ENCODE assay signal across 16 cellular contexts in the genomic region with DNA sequence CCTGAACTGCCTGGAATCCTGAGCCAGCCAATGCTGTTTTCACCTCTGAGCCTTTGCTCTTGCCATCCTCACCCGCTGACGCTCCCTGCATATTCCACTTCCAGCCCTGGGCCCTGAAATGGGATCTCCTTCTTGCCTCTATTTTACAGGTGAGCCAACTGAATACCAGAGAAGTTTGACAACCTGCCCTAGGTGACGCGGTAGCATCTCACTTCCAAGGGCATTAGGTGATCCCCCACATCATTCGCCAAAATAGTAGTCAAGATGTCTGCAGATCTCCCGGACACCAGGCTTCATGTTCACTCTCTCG. TPM values are rescaled to one million over a fixed set of nuclear protein-coding genes. Genes with fewer than 3 reads are reported as not detected.
DNase-seq lines count a peak whose midpoint lies in the region; ATAC-seq, FAIRE-seq and TF ChIP-seq lines count a peak whose summit lies in the region.
"Had no signal": no experiment of that assay in that cellular context is flagged by ENCODE, and none has a peak within 500 bp of the region (broad histone marks: within the 10 kb centered on the region; RNA-seq: fewer than 3 reads in every experiment).

No MANE protein-coding gene starts in this region.

- H2BK20ac ChIP-seq in H1 (ENCODE audit: low read length), result 0 out of 2 replicates have a peak overlapping the region, but pooled peaks have one; percentile 5

- POLR2A ChIA-PET in H1 (lab: Charles Lee; ENCODE audit: partially characterized antibody), result interaction anchor here (1.2 kb wide), 1 partner anchor 9 kb away, joined by 3 read pairs; no protein-coding TSS in a partner anchor

- H3K4me2 ChIP-seq in GM23338 (no peak overlapping the region), H1 (ENCODE audit: insufficient read depth in 1 of 2, low read depth in 2 of 2, low read length in 2 of 2) (no peak overlapping the region)
- H3K4me2 ChIP-seq: BLaER1 had no signal

- H3K27me3 ChIP-seq in GM23338 (ENCODE audit: insufficient read depth) (no peaks in the 10 kb centered on the region), H1 (replicated peaks in 1 of 4; ENCODE audit: control insufficient read depth in 3 of 4, extremely low read depth in 1 of 4, insufficient read depth in 3 of 4, low read length in 3 of 4) (no peaks in the 10 kb centered on the region; a peak in 1 of 7 replicates)
- H3K27me3 ChIP-seq: BLaER1 had no signal

- H2AFZ ChIP-seq in GM23338 (peak overlapping the region; percentile 66; the same call in 1 of the 2 replicates), H1 (ENCODE audit: low read length) (no peak overlapping the region)

- H3K18ac ChIP-seq in H1 (ENCODE audit: extremely low read depth, low read length), result no peak overlapping the region

- no peaks in the 10 kb centered on the region for H4K20me1 ChIP-seq in GM23338 (replicated peaks; ENCODE audit: insufficient read depth)
- no peaks in the 10 kb centered on the region for H4K20me1 ChIP-seq in H1 (replicated peaks in 1 of 2; ENCODE audit: control insufficient read depth in 1 of 2, insufficient read depth in 2 of 2, low read length in 2 of 2)
- H4K20me1 ChIP-seq: BLaER1 had no signal

- H3K27ac Mint-ChIP-seq in GM23338, result no peak overlapping the region
- no peak overlapping the region for H3K27ac Mint-ChIP-seq in type B pancreatic cell
- H3K27ac Mint-ChIP-seq: CD8-positive, alpha-beta memory T cell had no signal

- H3K14ac ChIP-seq in H1 (ENCODE audit: insufficient read length), result no peak overlapping the region

- no peak for FAIRE-seq in H1 (lab: Jason Lieb, UNC)

- H3K27ac ChIP-seq in GM23338 (ENCODE audit: low read depth) (no peak overlapping the region), H1 (ENCODE audit: low read depth, low read length) (no peak overlapping the region)
- H3K27ac ChIP-seq: BLaER1, HL-60 had no signal

- H4K8ac ChIP-seq in H1 (ENCODE audit: extremely low read depth, insufficient read depth, low read length), result no peak overlapping the region

- H3K4me1 ChIP-seq in GM23338 (ENCODE audit: insufficient read depth) (peaks cover 8% of the 10 kb centered on the region), H1 (replicated peaks in 1 of 4; ENCODE audit: control insufficient read depth in 3 of 4, insufficient read depth in 4 of 4, low read length in 3 of 4) (peaks cover 0 to 5% (median 3%) of the 10 kb centered on the region in 4 experiments; a peak in 4 of 7 replicates)
- H3K4me1 ChIP-seq: BLaER1 had no signal

- no peak overlapping the region for H3K23ac ChIP-seq in H1 (ENCODE audit: insufficient read length)

- no peaks in the 10 kb centered on the region for H3K36me3 Mint-ChIP-seq in GM23338 (ENCODE audit: low read depth)
- H3K36me3 Mint-ChIP-seq in type B pancreatic cell, result no peaks in the 10 kb centered on the region
- H3K36me3 Mint-ChIP-seq: CD8-positive, alpha-beta memory T cell had no signal

- no peak for TF ChIP-seq POLR2A in H1 (IDR thresholded peaks at IDR 0.05; ENCODE audit: control extremely low read depth in 1 of 2, low read depth in 2 of 2, low read length in 2 of 2)
- no peak for TF ChIP-seq POLR2A in GM18505 (IDR thresholded peaks at IDR 0.05; ENCODE audit: borderline replicate concordance, extremely low read depth, insufficient read depth, insufficient read length)

- H3K4me3 ChIP-seq in GM23338 (no peak overlapping the region), H1 (ENCODE audit: extremely low read depth in 1 of 4, insufficient read depth in 2 of 4, low read depth in 3 of 4, low read length in 4 of 4) (no peak overlapping the region)
- H3K4me3 ChIP-seq: BLaER1, HAP-1 had no signal

- H3K56ac ChIP-seq in H1 (replicated peaks; ENCODE audit: insufficient read length, low read depth, low read length), result no peak overlapping the region

- ATAC-seq in GM23338 (no peak), GM18505 (IDR thresholded peaks at IDR 0.05; ENCODE audit: unreplicated experiment) (no peak)

- 94% methylated on average over 7 of the region's 7 CpGs; no CpG with 5 or more reads in 1 of the 2 experiments for whole genome bisulfite sequencing in H1 (ENCODE audit: extremely low coverage in 1 of 2, insufficient coverage in 1 of 2, insufficient read length in 1 of 2, insufficient replicate concordance in 2 of 2, low coverage in 1 of 2, low lambda C conversion rate in 2 of 2, missing lambda C conversion rate in 1 of 2), 2 experiments

- no peak overlapping the region for H2AK5ac ChIP-seq in H1 (ENCODE audit: low read depth, low read length)

- no peak overlapping the region for H2BK120ac ChIP-seq in H1 (replicated peaks; ENCODE audit: low read depth, low read length)

- DNase-seq in activated CD8-positive, alpha-beta memory T cell treated with anti-CD3 and anti-CD28 coated beads, Interleukin-2, amount 50 U/mL, for 48 hours, result peak; percentile 26
- no peak for DNase-seq in activated CD8-positive, alpha-beta memory T cell treated with anti-CD3 and anti-CD28 coated beads for 24 hours
- DNase-seq in GM23338 (ENCODE audit: low spot score) (no peak), H1 (ENCODE audit: low read depth in 1 of 2, low spot score in 2 of 2) (peak in 1 of 2 experiments; percentile 40), type B pancreatic cell (ENCODE audit: extremely low spot score, unreplicated experiment) (peak; percentile 20), NCI-H2029 (lab: John Stamatoyannopoulos, UW) (no peak)
- DNase-seq: 8988T; AML-193; CD8-positive, alpha-beta memory T cell; DMS53; GF-D8; GOT3 had no signal

- H3K27me3 Mint-ChIP-seq in GM23338 (ENCODE audit: insufficient read depth, low read depth, poor library complexity) (peaks cover 4% of the 10 kb centered on the region), type B pancreatic cell (peaks cover 11% of the 10 kb centered on the region)

- no peaks in the 10 kb centered on the region for H3K79me1 ChIP-seq in H1 (ENCODE audit: low read depth, low read length)

- no peak for TF ChIP-seq EP300 in H1 (IDR thresholded peaks at IDR 0.05; ENCODE audit: borderline replicate concordance in 1 of 2, low read depth in 2 of 2, low read length in 2 of 2)

- H3K9ac ChIP-seq in H1 (replicated peaks in 1 of 4; ENCODE audit: extremely low read depth in 1 of 4, low read depth in 3 of 4, low read length in 3 of 4), result no peak overlapping the region
- H3K9ac ChIP-seq: BLaER1 had no signal

- H4K91ac ChIP-seq in H1 (replicated peaks; ENCODE audit: insufficient read length, low read length), result no peak overlapping the region

- H2BK15ac ChIP-seq in H1 (ENCODE audit: low read length), result no peak overlapping the region

- H3K4me1 Mint-ChIP-seq in GM23338, result peaks cover 9% of the 10 kb centered on the region; the same call in 2 of the 3 replicates
- H3K4me1 Mint-ChIP-seq in type B pancreatic cell (ENCODE audit: unreplicated experiment), result no peaks in the 10 kb centered on the region
- H3K4me1 Mint-ChIP-seq: CD8-positive, alpha-beta memory T cell had no signal

- no peaks in the 10 kb centered on the region for H3K9me3 ChIP-seq in H1 (ENCODE audit: insufficient read depth in 2 of 2, low read depth in 1 of 2, low read length in 1 of 2)
- H3K9me3 ChIP-seq: BLaER1, HAP-1 had no signal

- H4K5ac ChIP-seq in H1 (ENCODE audit: insufficient read length, low read depth, low read length), result no peak overlapping the region

- no peak overlapping the region for H3K4ac ChIP-seq in H1 (replicated peaks; ENCODE audit: insufficient read length, low read depth, low read length)

- H3F3A ChIP-seq in GM23338 (replicated peaks; ENCODE audit: low read depth), result no peaks in the 10 kb centered on the region

- H2BK12ac ChIP-seq in H1 (ENCODE audit: low read depth, low read length), result peak overlapping the region; percentile 23; the same call in 1 of the 2 replicates

- H3K36me3 ChIP-seq in GM23338 (ENCODE audit: insufficient read depth), result no peaks in the 10 kb centered on the region
- H3K36me3 ChIP-seq in H1 (ENCODE audit: control insufficient read depth in 2 of 4, insufficient read depth in 4 of 4, low read length in 3 of 4), result no peaks in the 10 kb centered on the region
- H3K36me3 ChIP-seq: BLaER1, HAP-1 had no signal

- H3K23me2 ChIP-seq in H1 (ENCODE audit: low read depth, low read length), result no peaks in the 10 kb centered on the region

- CTCF ChIA-PET in H1 (lab: Charles Lee; ENCODE audit: partially characterized antibody), result interaction anchor here (0.7 kb wide), 1 partner anchor 35 kb away, joined by 3 read pairs; no protein-coding TSS in a partner anchor

- TF ChIP-seq RAD21 in H1 (IDR thresholded peaks at IDR 0.05 in 1 of 2, conservative IDR thresholded peaks at IDR 0.05 in 1 of 2; ENCODE audit: low read depth in 2 of 2, low read length in 2 of 2), result no peak

- H3K9me3 Mint-ChIP-seq in GM23338 (no peaks in the 10 kb centered on the region; the same call in 2 of the 3 replicates), type B pancreatic cell (no peaks in the 10 kb centered on the region)
- H3K9me3 Mint-ChIP-seq: CD8-positive, alpha-beta memory T cell had no signal

- H3K9me2 ChIP-seq in GM23338 (ENCODE audit: insufficient read depth), result no peaks in the 10 kb centered on the region

- TF ChIP-seq CTCF in GM23338 (conservative IDR thresholded peaks at IDR 0.05; ENCODE audit: low read depth in 2 of 2), result no peak
- no peak for TF ChIP-seq CTCF in H1 (IDR thresholded peaks at IDR 0.05; ENCODE audit: control extremely low read depth in 1 of 3, insufficient read depth in 1 of 3, low read depth in 1 of 3, low read length in 3 of 3)
- TF ChIP-seq CTCF in type B pancreatic cell (conservative IDR thresholded peaks at IDR 0.05), result no peak

- H3K4me3 Mint-ChIP-seq in GM23338, result no peak overlapping the region
- no peak overlapping the region for H3K4me3 Mint-ChIP-seq in type B pancreatic cell
- H3K4me3 Mint-ChIP-seq: CD8-positive, alpha-beta memory T cell had no signal

- no peaks in the 10 kb centered on the region for H3K79me2 ChIP-seq in GM23338 (replicated peaks; ENCODE audit: insufficient read depth)
- no peaks in the 10 kb centered on the region for H3K79me2 ChIP-seq in H1 (ENCODE audit: control insufficient read depth in 1 of 2, insufficient read depth in 2 of 2, low read length in 2 of 2)

- no peak overlapping the region for H2BK5ac ChIP-seq in H1 (ENCODE audit: low read depth, low read length)

TF ChIP-seq in H1, 55 proteins besides CTCF, POLR2A, EP300 and RAD21 (continues in another document):
- TF ChIP-seq HDAC6 (IDR thresholded peaks at IDR 0.05; ENCODE audit: low read depth, low read length), result no peak
- no peak for TF ChIP-seq NRF1 (IDR thresholded peaks at IDR 0.05; ENCODE audit: low read depth, low read length)

RNA-seq across cellular contexts. Expression of a gene that starts 43.5 kb away (rescaled TPM):
- total RNA-seq in GM23338 (2014; rRNA removed; shearing (Covaris generic)), result not detected in 2 replicates
- polyA plus RNA-seq in GM23338 (2016; fragmentation: Nextera tagmentation; extraction: Ambion mirVana) (not detected in 2 replicates), H1 (2011; rRNA removed) (not detected in 2 replicates)
- total RNA-seq in H1 (2021; fragmentation: NEBNext Ultra II Directional; extraction: Animal tissue kit (Norgen Biotek cat#: 25700)), result not detected in 2 replicates
- polyA plus RNA-seq in H1 (2011; cell fraction: cytosol; rRNA removed), result not detected
- not detected for polyA plus RNA-seq in H1 (2011; cell fraction: nucleus; rRNA removed)
- polyA plus RNA-seq in H1 (2012, experiment 1 of 2), result not detected in 4 replicates
- not detected for polyA plus RNA-seq in H1 (2012, experiment 2 of 2)
- polyA plus RNA-seq in H1 (2013, experiment 1 of 2), result not detected
- polyA plus RNA-seq in H1 (2013, experiment 2 of 2), result not detected
- not detected in 2 replicates for polyA minus RNA-seq in H1 (2011; rRNA and poly(A)+ RNA removed)
- not detected for polyA minus RNA-seq in H1 (2011; cell fraction: cytosol; rRNA and poly(A)+ RNA removed)
- polyA minus RNA-seq in H1 (2011; cell fraction: nucleus; rRNA and poly(A)+ RNA removed), result not detected
- total RNA-seq in type B pancreatic cell (ENCODE audit: low replicate concordance), result not detected in 2 replicates
- total RNA-seq: CD8-positive, alpha-beta memory T cell had no signal
- polyA plus RNA-seq: CD8-positive, alpha-beta memory T cell had no signal

Comparison
In these comparisons a context has a peak if more than half of its experiments do, and no peak if none do; other contexts are left out.
1. DNase-seq: peak in activated CD8-positive, alpha-beta memory T cell treated with anti-CD3 and anti-CD28 coated beads, Interleukin-2, amount 50 U/mL, for 48 hours (single experiment) and type B pancreatic cell (single experiment); none in activated CD8-positive, alpha-beta memory T cell treated with anti-CD3 and anti-CD28 coated beads for 24 hours (single experiment), GM23338 (single experiment) and NCI-H2029 (single experiment).